Comparison of ENCODE assay signal across 3 cellular contexts in the genomic region with DNA sequence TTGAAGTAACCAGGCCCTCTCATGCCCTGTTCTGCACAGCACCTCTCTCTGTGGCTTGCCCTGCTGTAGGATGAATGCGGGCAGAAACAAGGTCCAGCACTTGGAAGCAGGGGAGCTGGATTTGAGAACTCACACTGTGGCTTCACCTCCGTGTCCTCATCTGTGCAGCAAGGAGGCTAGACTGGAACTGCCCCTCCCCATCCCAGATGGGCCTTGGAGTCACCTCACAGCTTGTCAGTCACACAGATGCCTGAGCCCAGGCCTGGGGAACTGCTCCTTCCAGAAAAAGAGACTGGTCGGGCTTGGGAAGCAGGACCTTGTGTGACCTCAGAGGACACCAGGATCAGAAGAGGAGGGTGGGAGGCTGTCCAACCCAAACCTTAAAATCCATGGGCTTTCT.
TF ChIP-seq lines count a peak whose summit lies in the region.

No MANE protein-coding gene starts in this region.

TF ChIP-seq in HEK293, 187 proteins besides CTCF, POLR2A, EP300 and RAD21:
- TF ChIP-seq, protein P1, sequence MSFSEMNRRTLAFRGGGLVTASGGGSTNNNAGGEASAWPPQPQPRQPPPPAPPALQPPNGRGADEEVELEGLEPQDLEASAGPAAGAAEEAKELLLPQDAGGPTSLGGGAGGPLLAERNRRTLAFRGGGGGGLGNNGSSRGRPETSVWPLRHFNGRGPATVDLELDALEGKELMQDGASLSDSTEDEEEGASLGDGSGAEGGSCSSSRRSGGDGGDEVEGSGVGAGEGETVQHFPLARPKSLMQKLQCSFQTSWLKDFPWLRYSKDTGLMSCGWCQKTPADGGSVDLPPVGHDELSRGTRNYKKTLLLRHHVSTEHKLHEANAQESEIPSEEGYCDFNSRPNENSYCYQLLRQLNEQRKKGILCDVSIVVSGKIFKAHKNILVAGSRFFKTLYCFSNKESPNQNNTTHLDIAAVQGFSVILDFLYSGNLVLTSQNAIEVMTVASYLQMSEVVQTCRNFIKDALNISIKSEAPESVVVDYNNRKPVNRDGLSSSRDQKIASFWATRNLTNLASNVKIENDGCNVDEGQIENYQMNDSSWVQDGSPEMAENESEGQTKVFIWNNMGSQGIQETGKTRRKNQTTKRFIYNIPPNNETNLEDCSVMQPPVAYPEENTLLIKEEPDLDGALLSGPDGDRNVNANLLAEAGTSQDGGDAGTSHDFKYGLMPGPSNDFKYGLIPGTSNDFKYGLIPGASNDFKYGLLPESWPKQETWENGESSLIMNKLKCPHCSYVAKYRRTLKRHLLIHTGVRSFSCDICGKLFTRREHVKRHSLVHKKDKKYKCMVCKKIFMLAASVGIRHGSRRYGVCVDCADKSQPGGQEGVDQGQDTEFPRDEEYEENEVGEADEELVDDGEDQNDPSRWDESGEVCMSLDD (tag by site-specific recombination; IDR thresholded peaks at IDR 0.05) = no peak
- no peak for TF ChIP-seq ZNF274 (IDR thresholded peaks at IDR 0.05; ENCODE audit: low read length)
- TF ChIP-seq ZNF274 (tag by site-specific recombination; IDR thresholded peaks at IDR 0.05; ENCODE audit: borderline replicate concordance) = peak; percentile 76; the same call in 1 of the 2 replicates

TF ChIP-seq in IMR-90, 13 proteins besides CTCF, POLR2A, EP300 and RAD21:
- TF ChIP-seq, protein P2, sequence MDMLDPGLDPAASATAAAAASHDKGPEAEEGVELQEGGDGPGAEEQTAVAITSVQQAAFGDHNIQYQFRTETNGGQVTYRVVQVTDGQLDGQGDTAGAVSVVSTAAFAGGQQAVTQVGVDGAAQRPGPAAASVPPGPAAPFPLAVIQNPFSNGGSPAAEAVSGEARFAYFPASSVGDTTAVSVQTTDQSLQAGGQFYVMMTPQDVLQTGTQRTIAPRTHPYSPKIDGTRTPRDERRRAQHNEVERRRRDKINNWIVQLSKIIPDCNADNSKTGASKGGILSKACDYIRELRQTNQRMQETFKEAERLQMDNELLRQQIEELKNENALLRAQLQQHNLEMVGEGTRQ (IDR thresholded peaks at IDR 0.05; ENCODE audit: low read depth, low read length) = no peak
- TF ChIP-seq MXI1 (IDR thresholded peaks at IDR 0.05; ENCODE audit: borderline replicate concordance, low read depth, low read length) (no peak), MAZ (IDR thresholded peaks at IDR 0.05; ENCODE audit: borderline replicate concordance, low read depth, low read length) (no peak)

TF ChIP-seq in SK-N-SH, 30 proteins besides CTCF, POLR2A, EP300 and RAD21:
- no peak for TF ChIP-seq JUND (IDR thresholded peaks at IDR 0.05)
- no peak for TF ChIP-seq TCF12 (IDR thresholded peaks at IDR 0.05)
- TF ChIP-seq GATA2 (CRISPR knock-in tag; IDR thresholded peaks at IDR 0.05) = no peak
- no peak for TF ChIP-seq RXRA (IDR thresholded peaks at IDR 0.05; ENCODE audit: borderline replicate concordance, low read depth)
- no peak for TF ChIP-seq TEAD4 (IDR thresholded peaks at IDR 0.05; ENCODE audit: borderline replicate concordance, insufficient read depth)
- no peak for TF ChIP-seq NRF1 (IDR thresholded peaks at IDR 0.05; ENCODE audit: low read depth, low read length)
- TF ChIP-seq RFX5 (IDR thresholded peaks at IDR 0.05; ENCODE audit: low read length) = no peak
- TF ChIP-seq, protein P2 (IDR thresholded peaks at IDR 0.05; ENCODE audit: borderline replicate concordance, low read depth, low read length) = no peak
- TF ChIP-seq, protein P3, sequence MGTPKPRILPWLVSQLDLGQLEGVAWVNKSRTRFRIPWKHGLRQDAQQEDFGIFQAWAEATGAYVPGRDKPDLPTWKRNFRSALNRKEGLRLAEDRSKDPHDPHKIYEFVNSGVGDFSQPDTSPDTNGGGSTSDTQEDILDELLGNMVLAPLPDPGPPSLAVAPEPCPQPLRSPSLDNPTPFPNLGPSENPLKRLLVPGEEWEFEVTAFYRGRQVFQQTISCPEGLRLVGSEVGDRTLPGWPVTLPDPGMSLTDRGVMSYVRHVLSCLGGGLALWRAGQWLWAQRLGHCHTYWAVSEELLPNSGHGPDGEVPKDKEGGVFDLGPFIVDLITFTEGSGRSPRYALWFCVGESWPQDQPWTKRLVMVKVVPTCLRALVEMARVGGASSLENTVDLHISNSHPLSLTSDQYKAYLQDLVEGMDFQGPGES (IDR thresholded peaks at IDR 0.05; ENCODE audit: low read depth, low read length) = no peak
